Comparison of ENCODE assay signal across 1 cellular context in the genomic region with DNA sequence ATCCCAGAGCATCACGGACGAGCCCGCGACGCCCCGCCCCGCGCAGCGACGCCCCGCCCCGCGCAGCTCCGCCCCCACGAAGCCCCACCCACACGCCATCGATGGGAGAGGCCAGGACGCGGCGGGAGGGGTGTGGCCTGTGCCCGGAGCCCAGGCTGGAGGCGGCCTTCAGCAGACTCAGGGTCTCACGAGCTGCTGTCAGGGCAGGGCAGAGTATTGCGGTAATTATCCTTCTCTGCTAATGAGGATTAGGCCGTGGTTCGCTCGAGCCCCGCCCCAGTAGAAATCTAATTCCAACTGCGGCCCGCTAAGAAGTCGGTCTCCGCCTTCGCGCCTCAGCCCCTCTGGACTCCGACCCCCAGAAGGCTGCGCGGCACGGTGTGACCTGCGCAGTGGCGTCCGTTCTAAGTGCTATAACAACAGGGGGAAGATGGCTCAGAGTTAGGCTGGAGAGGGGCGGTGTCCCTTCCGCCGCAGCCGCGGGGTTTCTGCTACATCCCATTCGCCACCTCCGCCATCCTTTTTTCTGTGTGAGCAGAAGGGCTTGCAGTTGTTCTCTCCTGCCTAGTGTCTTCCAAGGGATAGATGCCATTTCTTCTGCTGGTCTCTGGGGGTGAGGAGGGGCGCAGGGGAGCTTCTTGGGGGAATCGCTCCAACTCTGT.
TF ChIP-seq lines count a peak whose summit lies in the region.

No MANE protein-coding gene starts in this region.

TF ChIP-seq in HepG2, 621 proteins besides CTCF, POLR2A, EP300 and RAD21 (continued from another document and continues in another):
- TF ChIP-seq, protein P1, sequence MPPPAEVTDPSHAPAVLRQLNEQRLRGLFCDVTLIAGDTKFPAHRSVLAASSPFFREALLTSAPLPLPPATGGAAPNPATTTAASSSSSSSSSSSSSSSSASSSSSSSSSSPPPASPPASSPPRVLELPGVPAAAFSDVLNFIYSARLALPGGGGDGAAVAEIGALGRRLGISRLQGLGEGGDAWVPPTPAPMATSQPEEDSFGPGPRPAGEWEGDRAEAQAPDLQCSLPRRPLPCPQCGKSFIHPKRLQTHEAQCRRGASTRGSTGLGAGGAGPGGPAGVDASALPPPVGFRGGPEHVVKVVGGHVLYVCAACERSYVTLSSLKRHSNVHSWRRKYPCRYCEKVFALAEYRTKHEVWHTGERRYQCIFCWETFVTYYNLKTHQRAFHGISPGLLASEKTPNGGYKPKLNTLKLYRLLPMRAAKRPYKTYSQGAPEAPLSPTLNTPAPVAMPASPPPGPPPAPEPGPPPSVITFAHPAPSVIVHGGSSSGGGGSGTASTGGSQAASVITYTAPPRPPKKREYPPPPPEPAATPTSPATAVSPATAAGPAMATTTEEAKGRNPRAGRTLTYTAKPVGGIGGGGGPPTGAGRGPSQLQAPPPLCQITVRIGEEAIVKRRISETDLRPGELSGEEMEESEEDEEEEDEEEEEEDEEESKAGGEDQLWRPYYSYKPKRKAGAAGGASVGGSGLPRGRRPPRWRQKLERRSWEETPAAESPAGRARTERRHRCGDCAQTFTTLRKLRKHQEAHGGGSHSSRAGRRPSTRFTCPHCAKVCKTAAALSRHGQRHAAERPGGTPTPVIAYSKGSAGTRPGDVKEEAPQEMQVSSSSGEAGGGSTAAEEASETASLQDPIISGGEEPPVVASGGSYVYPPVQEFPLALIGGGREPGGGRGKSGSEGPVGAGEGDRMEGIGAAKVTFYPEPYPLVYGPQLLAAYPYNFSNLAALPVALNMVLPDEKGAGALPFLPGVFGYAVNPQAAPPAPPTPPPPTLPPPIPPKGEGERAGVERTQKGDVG (CRISPR knock-in tag; IDR thresholded peaks at IDR 0.05; ENCODE audit: borderline replicate concordance) = 0 out of 2 replicates have a peak, but pooled peaks have one; percentile 54
- TF ChIP-seq IRX3 (CRISPR knock-in tag; IDR thresholded peaks at IDR 0.05; ENCODE audit: borderline replicate concordance, low read depth) = no peak
- TF ChIP-seq, protein P2, sequence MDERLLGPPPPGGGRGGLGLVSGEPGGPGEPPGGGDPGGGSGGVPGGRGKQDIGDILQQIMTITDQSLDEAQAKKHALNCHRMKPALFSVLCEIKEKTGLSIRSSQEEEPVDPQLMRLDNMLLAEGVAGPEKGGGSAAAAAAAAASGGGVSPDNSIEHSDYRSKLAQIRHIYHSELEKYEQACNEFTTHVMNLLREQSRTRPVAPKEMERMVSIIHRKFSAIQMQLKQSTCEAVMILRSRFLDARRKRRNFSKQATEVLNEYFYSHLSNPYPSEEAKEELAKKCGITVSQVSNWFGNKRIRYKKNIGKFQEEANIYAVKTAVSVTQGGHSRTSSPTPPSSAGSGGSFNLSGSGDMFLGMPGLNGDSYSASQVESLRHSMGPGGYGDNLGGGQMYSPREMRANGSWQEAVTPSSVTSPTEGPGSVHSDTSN (CRISPR knock-in tag; IDR thresholded peaks at IDR 0.05) = no peak
- TF ChIP-seq, protein P3, sequence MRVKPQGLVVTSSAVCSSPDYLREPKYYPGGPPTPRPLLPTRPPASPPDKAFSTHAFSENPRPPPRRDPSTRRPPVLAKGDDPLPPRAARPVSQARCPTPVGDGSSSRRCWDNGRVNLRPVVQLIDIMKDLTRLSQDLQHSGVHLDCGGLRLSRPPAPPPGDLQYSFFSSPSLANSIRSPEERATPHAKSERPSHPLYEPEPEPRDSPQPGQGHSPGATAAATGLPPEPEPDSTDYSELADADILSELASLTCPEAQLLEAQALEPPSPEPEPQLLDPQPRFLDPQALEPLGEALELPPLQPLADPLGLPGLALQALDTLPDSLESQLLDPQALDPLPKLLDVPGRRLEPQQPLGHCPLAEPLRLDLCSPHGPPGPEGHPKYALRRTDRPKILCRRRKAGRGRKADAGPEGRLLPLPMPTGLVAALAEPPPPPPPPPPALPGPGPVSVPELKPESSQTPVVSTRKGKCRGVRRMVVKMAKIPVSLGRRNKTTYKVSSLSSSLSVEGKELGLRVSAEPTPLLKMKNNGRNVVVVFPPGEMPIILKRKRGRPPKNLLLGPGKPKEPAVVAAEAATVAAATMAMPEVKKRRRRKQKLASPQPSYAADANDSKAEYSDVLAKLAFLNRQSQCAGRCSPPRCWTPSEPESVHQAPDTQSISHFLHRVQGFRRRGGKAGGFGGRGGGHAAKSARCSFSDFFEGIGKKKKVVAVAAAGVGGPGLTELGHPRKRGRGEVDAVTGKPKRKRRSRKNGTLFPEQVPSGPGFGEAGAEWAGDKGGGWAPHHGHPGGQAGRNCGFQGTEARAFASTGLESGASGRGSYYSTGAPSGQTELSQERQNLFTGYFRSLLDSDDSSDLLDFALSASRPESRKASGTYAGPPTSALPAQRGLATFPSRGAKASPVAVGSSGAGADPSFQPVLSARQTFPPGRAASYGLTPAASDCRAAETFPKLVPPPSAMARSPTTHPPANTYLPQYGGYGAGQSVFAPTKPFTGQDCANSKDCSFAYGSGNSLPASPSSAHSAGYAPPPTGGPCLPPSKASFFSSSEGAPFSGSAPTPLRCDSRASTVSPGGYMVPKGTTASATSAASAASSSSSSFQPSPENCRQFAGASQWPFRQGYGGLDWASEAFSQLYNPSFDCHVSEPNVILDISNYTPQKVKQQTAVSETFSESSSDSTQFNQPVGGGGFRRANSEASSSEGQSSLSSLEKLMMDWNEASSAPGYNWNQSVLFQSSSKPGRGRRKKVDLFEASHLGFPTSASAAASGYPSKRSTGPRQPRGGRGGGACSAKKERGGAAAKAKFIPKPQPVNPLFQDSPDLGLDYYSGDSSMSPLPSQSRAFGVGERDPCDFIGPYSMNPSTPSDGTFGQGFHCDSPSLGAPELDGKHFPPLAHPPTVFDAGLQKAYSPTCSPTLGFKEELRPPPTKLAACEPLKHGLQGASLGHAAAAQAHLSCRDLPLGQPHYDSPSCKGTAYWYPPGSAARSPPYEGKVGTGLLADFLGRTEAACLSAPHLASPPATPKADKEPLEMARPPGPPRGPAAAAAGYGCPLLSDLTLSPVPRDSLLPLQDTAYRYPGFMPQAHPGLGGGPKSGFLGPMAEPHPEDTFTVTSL (CRISPR knock-in tag; IDR thresholded peaks at IDR 0.05; ENCODE audit: borderline replicate concordance) = 0 out of 2 replicates have a peak, but pooled peaks have one; percentile 23
- peak; percentile 67; the same call in 1 of the 2 replicates for TF ChIP-seq PHF21A (CRISPR knock-in tag; IDR thresholded peaks at IDR 0.05)
- 0 out of 2 replicates have a peak, but pooled peaks have one; percentile 13 for TF ChIP-seq BHLHE40 (IDR thresholded peaks at IDR 0.05; ENCODE audit: low read length)
- peak; percentile 98 for TF ChIP-seq ZNF510 (CRISPR knock-in tag; IDR thresholded peaks at IDR 0.05; ENCODE audit: low read depth)
- TF ChIP-seq NFYC (CRISPR knock-in tag; IDR thresholded peaks at IDR 0.05) = no peak
- peak; percentile 84; the same call in 1 of the 2 replicates for TF ChIP-seq TBX2 (CRISPR knock-in tag; IDR thresholded peaks at IDR 0.05; ENCODE audit: borderline replicate concordance)
- TF ChIP-seq, protein P4, sequence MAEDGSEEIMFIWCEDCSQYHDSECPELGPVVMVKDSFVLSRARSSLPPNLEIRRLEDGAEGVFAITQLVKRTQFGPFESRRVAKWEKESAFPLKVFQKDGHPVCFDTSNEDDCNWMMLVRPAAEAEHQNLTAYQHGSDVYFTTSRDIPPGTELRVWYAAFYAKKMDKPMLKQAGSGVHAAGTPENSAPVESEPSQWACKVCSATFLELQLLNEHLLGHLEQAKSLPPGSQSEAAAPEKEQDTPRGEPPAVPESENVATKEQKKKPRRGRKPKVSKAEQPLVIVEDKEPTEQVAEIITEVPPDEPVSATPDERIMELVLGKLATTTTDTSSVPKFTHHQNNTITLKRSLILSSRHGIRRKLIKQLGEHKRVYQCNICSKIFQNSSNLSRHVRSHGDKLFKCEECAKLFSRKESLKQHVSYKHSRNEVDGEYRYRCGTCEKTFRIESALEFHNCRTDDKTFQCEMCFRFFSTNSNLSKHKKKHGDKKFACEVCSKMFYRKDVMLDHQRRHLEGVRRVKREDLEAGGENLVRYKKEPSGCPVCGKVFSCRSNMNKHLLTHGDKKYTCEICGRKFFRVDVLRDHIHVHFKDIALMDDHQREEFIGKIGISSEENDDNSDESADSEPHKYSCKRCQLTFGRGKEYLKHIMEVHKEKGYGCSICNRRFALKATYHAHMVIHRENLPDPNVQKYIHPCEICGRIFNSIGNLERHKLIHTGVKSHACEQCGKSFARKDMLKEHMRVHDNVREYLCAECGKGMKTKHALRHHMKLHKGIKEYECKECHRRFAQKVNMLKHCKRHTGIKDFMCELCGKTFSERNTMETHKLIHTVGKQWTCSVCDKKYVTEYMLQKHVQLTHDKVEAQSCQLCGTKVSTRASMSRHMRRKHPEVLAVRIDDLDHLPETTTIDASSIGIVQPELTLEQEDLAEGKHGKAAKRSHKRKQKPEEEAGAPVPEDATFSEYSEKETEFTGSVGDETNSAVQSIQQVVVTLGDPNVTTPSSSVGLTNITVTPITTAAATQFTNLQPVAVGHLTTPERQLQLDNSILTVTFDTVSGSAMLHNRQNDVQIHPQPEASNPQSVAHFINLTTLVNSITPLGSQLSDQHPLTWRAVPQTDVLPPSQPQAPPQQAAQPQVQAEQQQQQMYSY (CRISPR knock-in tag; IDR thresholded peaks at IDR 0.05) = no peak
- no peak for TF ChIP-seq ZNF792 (CRISPR knock-in tag; IDR thresholded peaks at IDR 0.05)
- no peak for TF ChIP-seq ZNF644 (CRISPR knock-in tag; IDR thresholded peaks at IDR 0.05; ENCODE audit: low read depth)
- 0 out of 2 replicates have a peak, but pooled peaks have one; percentile 21 for TF ChIP-seq SIX4 (CRISPR knock-in tag; IDR thresholded peaks at IDR 0.05)
- TF ChIP-seq ZNF878 (CRISPR knock-in tag; IDR thresholded peaks at IDR 0.05) = peak; percentile 58; the same call in 1 of the 2 replicates
- no peak for TF ChIP-seq MAFK (conservative IDR thresholded peaks at IDR 0.05 in 1 of 2, IDR thresholded peaks at IDR 0.05 in 1 of 2; ENCODE audit: low read length in 2 of 2)
- TF ChIP-seq, protein P5, sequence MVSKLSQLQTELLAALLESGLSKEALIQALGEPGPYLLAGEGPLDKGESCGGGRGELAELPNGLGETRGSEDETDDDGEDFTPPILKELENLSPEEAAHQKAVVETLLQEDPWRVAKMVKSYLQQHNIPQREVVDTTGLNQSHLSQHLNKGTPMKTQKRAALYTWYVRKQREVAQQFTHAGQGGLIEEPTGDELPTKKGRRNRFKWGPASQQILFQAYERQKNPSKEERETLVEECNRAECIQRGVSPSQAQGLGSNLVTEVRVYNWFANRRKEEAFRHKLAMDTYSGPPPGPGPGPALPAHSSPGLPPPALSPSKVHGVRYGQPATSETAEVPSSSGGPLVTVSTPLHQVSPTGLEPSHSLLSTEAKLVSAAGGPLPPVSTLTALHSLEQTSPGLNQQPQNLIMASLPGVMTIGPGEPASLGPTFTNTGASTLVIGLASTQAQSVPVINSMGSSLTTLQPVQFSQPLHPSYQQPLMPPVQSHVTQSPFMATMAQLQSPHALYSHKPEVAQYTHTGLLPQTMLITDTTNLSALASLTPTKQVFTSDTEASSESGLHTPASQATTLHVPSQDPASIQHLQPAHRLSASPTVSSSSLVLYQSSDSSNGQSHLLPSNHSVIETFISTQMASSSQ (IDR thresholded peaks at IDR 0.05; ENCODE audit: low read depth) = 0 out of 2 replicates have a peak, but pooled peaks have one; percentile 31
- TF ChIP-seq, protein P5 (CRISPR knock-in tag; IDR thresholded peaks at IDR 0.05; ENCODE audit: borderline replicate concordance) = no peak; the same call in 1 of the 2 replicates
- no peak for TF ChIP-seq MAF1 (CRISPR knock-in tag; IDR thresholded peaks at IDR 0.05; ENCODE audit: borderline replicate concordance)
- no peak for TF ChIP-seq ZMYM3 (CRISPR knock-in tag; IDR thresholded peaks at IDR 0.05)
- TF ChIP-seq ZNF335 (CRISPR knock-in tag; IDR thresholded peaks at IDR 0.05) = no peak
- no peak for TF ChIP-seq NKX3-1 (CRISPR knock-in tag; IDR thresholded peaks at IDR 0.05)
- TF ChIP-seq, protein P6, sequence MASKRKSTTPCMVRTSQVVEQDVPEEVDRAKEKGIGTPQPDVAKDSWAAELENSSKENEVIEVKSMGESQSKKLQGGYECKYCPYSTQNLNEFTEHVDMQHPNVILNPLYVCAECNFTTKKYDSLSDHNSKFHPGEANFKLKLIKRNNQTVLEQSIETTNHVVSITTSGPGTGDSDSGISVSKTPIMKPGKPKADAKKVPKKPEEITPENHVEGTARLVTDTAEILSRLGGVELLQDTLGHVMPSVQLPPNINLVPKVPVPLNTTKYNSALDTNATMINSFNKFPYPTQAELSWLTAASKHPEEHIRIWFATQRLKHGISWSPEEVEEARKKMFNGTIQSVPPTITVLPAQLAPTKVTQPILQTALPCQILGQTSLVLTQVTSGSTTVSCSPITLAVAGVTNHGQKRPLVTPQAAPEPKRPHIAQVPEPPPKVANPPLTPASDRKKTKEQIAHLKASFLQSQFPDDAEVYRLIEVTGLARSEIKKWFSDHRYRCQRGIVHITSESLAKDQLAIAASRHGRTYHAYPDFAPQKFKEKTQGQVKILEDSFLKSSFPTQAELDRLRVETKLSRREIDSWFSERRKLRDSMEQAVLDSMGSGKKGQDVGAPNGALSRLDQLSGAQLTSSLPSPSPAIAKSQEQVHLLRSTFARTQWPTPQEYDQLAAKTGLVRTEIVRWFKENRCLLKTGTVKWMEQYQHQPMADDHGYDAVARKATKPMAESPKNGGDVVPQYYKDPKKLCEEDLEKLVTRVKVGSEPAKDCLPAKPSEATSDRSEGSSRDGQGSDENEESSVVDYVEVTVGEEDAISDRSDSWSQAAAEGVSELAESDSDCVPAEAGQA (IDR thresholded peaks at IDR 0.05; ENCODE audit: low read depth) = no peak
- TF ChIP-seq, protein P6 (CRISPR knock-in tag; IDR thresholded peaks at IDR 0.05; ENCODE audit: borderline replicate concordance) = no peak
